Comparison of ENCODE assay signal across 11 cellular contexts in the genomic region with DNA sequence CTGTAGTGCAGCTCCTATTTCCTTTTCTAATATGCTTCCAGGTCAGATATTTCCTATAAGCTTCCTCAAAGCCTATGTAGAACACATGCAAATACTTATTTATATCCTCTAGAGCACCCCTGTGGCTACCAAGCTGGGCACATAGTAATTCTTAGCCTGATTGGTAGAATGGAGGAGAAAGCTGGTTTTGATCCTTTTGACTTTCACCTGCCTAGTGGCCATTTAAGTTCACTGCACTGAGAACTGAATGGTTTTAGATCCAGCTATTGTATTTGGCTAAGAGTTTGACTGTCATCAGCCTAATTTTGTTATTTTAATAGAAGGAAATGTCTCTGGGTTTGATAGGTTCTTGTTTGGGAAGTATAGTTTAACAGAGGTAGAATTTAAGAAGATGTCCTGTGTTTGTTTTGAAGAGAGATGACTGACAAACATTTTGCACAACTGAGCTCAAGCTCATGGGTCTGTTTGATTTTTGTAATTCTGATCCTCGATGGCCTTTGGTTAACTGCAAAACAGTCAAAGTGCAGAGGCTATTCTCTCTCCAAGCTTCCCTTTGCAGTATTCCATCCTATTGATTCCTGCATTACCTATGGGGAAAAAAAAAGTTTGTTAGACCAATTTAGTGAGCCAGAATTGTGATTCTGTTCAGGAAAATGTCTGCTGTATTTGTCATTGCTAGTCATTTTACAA.
A peak's percentile ranks its signal among the peaks of the same experiment; 100 is the strongest.
DNase-seq lines count a peak whose midpoint lies in the region; ATAC-seq and TF ChIP-seq lines count a peak whose summit lies in the region.
"Had no signal": no experiment of that assay in that cellular context is flagged by ENCODE, and none has a peak within 500 bp of the region (broad histone marks: within the 10 kb centered on the region; RNA-seq: fewer than 3 reads in every experiment).

No MANE protein-coding gene starts in this region.

- TF ChIP-seq CTCF in GM12874 (IDR thresholded peaks at IDR 0.05; ENCODE audit: insufficient read depth, low read depth, low read length) (peak; percentile 40; the same call in 1 of the 2 replicates), right lobe of liver (IDR thresholded peaks at IDR 0.05) (peak; percentile 25 to 50 (median 39))

- 18% methylated on average over 1 of the region's 1 CpG for WGBS in right lobe of liver (ENCODE audit: insufficient coverage, low coverage, low lambda C conversion rate, missing lambda C conversion rate)

- H3K4me3 Mint-ChIP-seq in activated T-helper 2 cell treated with anti-CD3 and anti-CD28 coated beads, Interferon-gamma antibody, Interleukin-2, Interleukin-4, amounts not matched to agents 10 μg/mL and 5 μg/mL and 100 μg/mL, durations not matched to agents 14 hours and 24 hours and 36 hours (ENCODE audit: low read depth) = no peak overlapping the region

- H3K27ac ChIP-seq in right lobe of liver = peak overlapping the region in 2 of 3 donors; percentile 9 to 20

- H3K4me1 ChIP-seq in right lobe of liver = peaks cover 0 to 18% (median 6%) of the 10 kb centered on the region in 4 donors

- no peaks in the 10 kb centered on the region for H3K27me3 Mint-ChIP-seq in activated T-helper 2 cell treated with anti-CD3 and anti-CD28 coated beads, Interferon-gamma antibody, Interleukin-2, Interleukin-4, amounts not matched to agents 10 μg/mL and 5 μg/mL and 100 μg/mL, durations not matched to agents 14 hours and 24 hours and 36 hours (ENCODE audit: low read depth)

- DNase-seq in SW480 (ENCODE audit: low spot score) (peak; percentile 18), right lobe of liver (no peak), NCI-H2081 treated with DMSO at 0.1 percent for 48 hours (lab: John Stamatoyannopoulos, UW) (no peak), SHP77 (lab: John Stamatoyannopoulos, UW) (no peak)
- no peak for DNase-seq in activated T-helper 2 cell treated with anti-CD3 and anti-CD28 coated beads, Interferon-gamma antibody, Interleukin-2, Interleukin-4, amounts not matched to agents 10 μg/mL and 5 μg/mL and 100 μg/mL, durations not matched to agents 14 hours and 24 hours and 36 hours (ENCODE audit: low spot score)
- DNase-seq: activated naive CD4-positive, alpha-beta T cell treated with Interleukin-2 at 50 U/mL for 16 hours; left cardiac atrium; NCI-H748 treated with DMSO at 0.1 percent for 48 hours had no signal

- intact Hi-C loops in right lobe of liver (cut with DNase I) = loop anchor here in 1 of 2 donors (5.0 kb wide), 1 partner anchor 85 kb away; the partner anchor contains the start of gene KCNN2
- intact Hi-C loops in activated T-helper 2 cell treated with anti-CD3 and anti-CD28 coated beads, Interferon-gamma antibody, Interleukin-2, Interleukin-4, amounts not matched to agents 10 μg/mL and 5 μg/mL and 100 μg/mL, durations not matched to agents 14 hours and 24 hours and 36 hours (cut with micrococcal nuclease) = no loop called here

- no peaks in the 10 kb centered on the region for H3K9me3 ChIP-seq in right lobe of liver

- H3K4me1 Mint-ChIP-seq in activated T-helper 2 cell treated with anti-CD3 and anti-CD28 coated beads, Interferon-gamma antibody, Interleukin-2, Interleukin-4, amounts not matched to agents 10 μg/mL and 5 μg/mL and 100 μg/mL, durations not matched to agents 14 hours and 24 hours and 36 hours (ENCODE audit: low read depth) = peaks cover 1% of the 10 kb centered on the region

- no peak overlapping the region for H3K4me3 ChIP-seq in right lobe of liver

- no peak overlapping the region for H3K27ac Mint-ChIP-seq in activated T-helper 2 cell treated with anti-CD3 and anti-CD28 coated beads, Interferon-gamma antibody, Interleukin-2, Interleukin-4, amounts not matched to agents 10 μg/mL and 5 μg/mL and 100 μg/mL, durations not matched to agents 14 hours and 24 hours and 36 hours

- H3K36me3 ChIP-seq in right lobe of liver = no peaks in the 10 kb centered on the region

- H3K27me3 ChIP-seq in right lobe of liver = no peaks in the 10 kb centered on the region

- TF ChIP-seq POLR2A in right lobe of liver (IDR thresholded peaks at IDR 0.05) = no peak

- no peaks in the 10 kb centered on the region for H3K36me3 Mint-ChIP-seq in activated T-helper 2 cell treated with anti-CD3 and anti-CD28 coated beads, Interferon-gamma antibody, Interleukin-2, Interleukin-4, amounts not matched to agents 10 μg/mL and 5 μg/mL and 100 μg/mL, durations not matched to agents 14 hours and 24 hours and 36 hours (ENCODE audit: low read depth)

- ATAC-seq in HG02759 (IDR thresholded peaks at IDR 0.05; ENCODE audit: unreplicated experiment) (peak; percentile 47), right lobe of liver (peak; percentile 50 to 74 (median 68)), HG02588 (IDR thresholded peaks at IDR 0.05; ENCODE audit: unreplicated experiment) (no peak)
- ATAC-seq: left cardiac atrium had no signal

- H3K9me3 Mint-ChIP-seq in activated T-helper 2 cell treated with anti-CD3 and anti-CD28 coated beads, Interferon-gamma antibody, Interleukin-2, Interleukin-4, amounts not matched to agents 10 μg/mL and 5 μg/mL and 100 μg/mL, durations not matched to agents 14 hours and 24 hours and 36 hours = no peaks in the 10 kb centered on the region
